In the genomic region with DNA sequence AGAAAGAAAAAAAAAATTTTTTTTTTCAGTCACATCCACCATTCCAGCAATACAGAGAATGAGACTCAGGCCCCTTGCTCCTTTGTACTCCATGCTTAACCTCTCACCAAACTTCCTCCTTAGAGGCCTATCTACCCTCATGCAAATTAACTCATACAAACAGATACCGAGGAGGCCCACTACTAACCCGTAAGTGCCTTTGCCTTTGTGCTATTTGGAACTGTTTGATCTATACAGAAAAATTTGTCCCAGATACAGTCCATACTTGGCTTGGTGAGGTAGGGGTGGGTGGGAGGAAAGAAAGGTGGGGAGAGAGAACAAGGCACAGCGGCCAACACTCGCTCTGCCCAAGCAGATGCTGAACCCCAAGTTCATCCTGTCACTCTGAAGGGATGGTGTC, we compare ENCODE assay signal across 10 cellular contexts.
DNase-seq lines count a peak whose midpoint lies in the region; ATAC-seq, FAIRE-seq and TF ChIP-seq lines count a peak whose summit lies in the region.
"Had no signal": no experiment of that assay in that cellular context is flagged by ENCODE, and none has a peak within 500 bp of the region (broad histone marks: within the 10 kb centered on the region; RNA-seq: fewer than 3 reads in every experiment).

No MANE protein-coding gene starts in this region.

- in situ Hi-C loops in IMR-90 (cut with MboI; ENCODE audit: low sequenced_read_pairs) = no loop called here

- H2AFZ ChIP-seq in IMR-90 (replicated peaks; ENCODE audit: low read length, poor library complexity) = peak overlapping the region; percentile 1
- H2AFZ ChIP-seq in keratinocyte (ENCODE audit: control insufficient read depth, low read length) = no peak overlapping the region

- POLR2A ChIA-PET in IMR-90 (lab: Charles Lee; ENCODE audit: unreplicated experiment) = no interaction called here
- POLR2A ChIA-PET in HEK293T (lab: Yijun Ruan, JAX) = no interaction called here

- peak overlapping the region; percentile 100 for H2BK120ac ChIP-seq in IMR-90 (ENCODE audit: low read depth, low read length)

- peak overlapping the region; percentile 38 for H3K4me2 ChIP-seq in IMR-90 (ENCODE audit: low read depth, low read length)
- H3K4me2 ChIP-seq in keratinocyte (ENCODE audit: control insufficient read depth, extremely low read depth, insufficient read depth, low read depth, low read length) = peak overlapping the region; percentile 49

- intact Hi-C loops in IMR-90 (cut with micrococcal nuclease) (loop anchor here (1.0 to 2.0 kb wide), 2 partner anchors 57 to 87 kb away; a partner anchor contains a TSS), posterior cingulate gyrus (cut with DNase I) (no loop called here), kidney (cut with DNase I) (no loop called here)

- WGBS in IMR-90 (ENCODE audit: extremely low coverage in 2 of 2, insufficient read length in 1 of 2), 2 experiments = 75% methylated on average over 2 of the region's 4 CpGs; no CpG with 5 or more reads in 1 of the 2 experiments

- peak overlapping the region; percentile 99 for H4K91ac ChIP-seq in IMR-90 (ENCODE audit: insufficient read depth, low read depth, low read length)

- H3K9ac ChIP-seq in IMR-90 (ENCODE audit: low read depth, low read length) (peak overlapping the region; percentile 26), keratinocyte (ENCODE audit: control insufficient read depth, extremely low read depth, insufficient read depth, low read length) (peak overlapping the region; percentile 74), kidney (ENCODE audit: low read length in 2 of 2) (no peak overlapping the region)

- peak overlapping the region; percentile 100 for H3K4ac ChIP-seq in IMR-90 (ENCODE audit: low read depth, low read length)

- H3K79me1 ChIP-seq in IMR-90 (ENCODE audit: low read depth in 1 of 2, low read length in 2 of 2) = peaks cover 0 to 15% of the 10 kb centered on the region in 2 experiments; a peak in 1 of 4 replicates

- H4K20me1 ChIP-seq in IMR-90 (ENCODE audit: insufficient read depth, low read length) (no peaks in the 10 kb centered on the region), keratinocyte (ENCODE audit: control insufficient read depth, extremely low read depth, insufficient read depth, low read length) (no peaks in the 10 kb centered on the region)

- DNase-seq in GM12865 (ENCODE audit: low read depth) (peak; percentile 80), IMR-90 (no peak), keratinocyte (ENCODE audit: low read depth, low spot score) (no peak), HEK293T (ENCODE audit: extremely low spot score) (no peak), posterior cingulate gyrus (no peak), kidney (no peak)
- no peak for DNase-seq in activated CD4-positive, alpha-beta T cell treated with anti-CD3 and anti-CD28 coated beads for 4 hours
- DNase-seq: DMS 273 treated with DMSO at 0.1 percent for 48 hours had no signal

- BruUV-seq in IMR-90 (replicated peaks; lab: Mats Ljungman, UMichigan) = no TSS peak

- TF ChIP-seq POLR2A in IMR-90 (IDR thresholded peaks at IDR 0.05; ENCODE audit: low read depth, low read length) = no peak

- peak overlapping the region; percentile 88 for H2BK20ac ChIP-seq in IMR-90 (ENCODE audit: low read depth, low read length)

- peak overlapping the region; percentile 97 for H3K23ac ChIP-seq in IMR-90 (ENCODE audit: low read depth, low read length)

- no peak for TF ChIP-seq RAD21 in IMR-90 (IDR thresholded peaks at IDR 0.05; ENCODE audit: low read length)

- H3K36me3 ChIP-seq in IMR-90 (ENCODE audit: control insufficient read depth, insufficient read depth, low read length) = no peaks in the 10 kb centered on the region
- H3K36me3 ChIP-seq in keratinocyte (ENCODE audit: control insufficient read depth in 2 of 2, extremely low read depth in 1 of 2, insufficient read depth in 2 of 2, low read length in 2 of 2) = no peaks in the 10 kb centered on the region
- H3K36me3 ChIP-seq in kidney (ENCODE audit: control insufficient read depth in 1 of 2, insufficient read depth in 2 of 2, low read length in 2 of 2) = no peaks in the 10 kb centered on the region

- H4K5ac ChIP-seq in IMR-90 (ENCODE audit: low read depth, low read length) = peak overlapping the region; percentile 63

- peak overlapping the region; percentile 30; the same call in 1 of the 2 replicates for H3K56ac ChIP-seq in IMR-90 (ENCODE audit: extremely low read depth, insufficient read depth, low read length)

- peak overlapping the region; percentile 59 for H2AK9ac ChIP-seq in IMR-90 (replicated peaks; ENCODE audit: low read depth, low read length, poor library complexity)

- H3K27ac ChIP-seq in IMR-90 (ENCODE audit: insufficient read depth, low read length) (peak overlapping the region; percentile 77), keratinocyte (ENCODE audit: control insufficient read depth, insufficient read depth, low read length) (peak overlapping the region; percentile 95), kidney (ENCODE audit: low read depth in 2 of 2, low read length in 2 of 2) (no peak overlapping the region)

- H2BK15ac ChIP-seq in IMR-90 (ENCODE audit: low read depth, low read length) = peak overlapping the region; percentile 92

- no peaks in the 10 kb centered on the region for H3K9me3 ChIP-seq in IMR-90 (ENCODE audit: control insufficient read depth, insufficient read depth, low read length)
- no peaks in the 10 kb centered on the region for H3K9me3 ChIP-seq in keratinocyte (ENCODE audit: control insufficient read depth, low read depth, low read length)
- no peaks in the 10 kb centered on the region for H3K9me3 ChIP-seq in kidney (ENCODE audit: control insufficient read depth in 1 of 2, low read length in 2 of 2)

- H3K27me3 ChIP-seq in IMR-90 (ENCODE audit: control insufficient read depth, insufficient read depth, low read length) (no peaks in the 10 kb centered on the region), keratinocyte (ENCODE audit: control insufficient read depth, extremely low read depth, insufficient read depth, low read length) (no peaks in the 10 kb centered on the region)

- H3K4me1 ChIP-seq in IMR-90 (ENCODE audit: control insufficient read depth, insufficient read depth, low read length) = peaks cover 32% of the 10 kb centered on the region
- H3K4me1 ChIP-seq in keratinocyte (ENCODE audit: control insufficient read depth, extremely low read depth, insufficient read depth, low read length) = peaks cover 56% of the 10 kb centered on the region
- no peaks in the 10 kb centered on the region for H3K4me1 ChIP-seq in kidney (ENCODE audit: control insufficient read depth in 1 of 2, insufficient read depth in 1 of 2, low read depth in 1 of 2, low read length in 2 of 2)

- H3K14ac ChIP-seq in IMR-90 (replicated peaks; ENCODE audit: low read depth, low read length) = peak overlapping the region; percentile 96

- dilution Hi-C loops in IMR-90 (cut with HindIII; ENCODE audit: low sequenced_read_pairs, unreplicated experiment) (no loop called here), keratinocyte (cut with MboI; ENCODE audit: extremely low pct_ligation_motif_present, low sequenced_read_pairs) (loop anchor here (5.0 kb wide), 1 partner anchor 68 kb away; no protein-coding TSS in a partner anchor)

- H3K4me3 ChIP-seq in GM12865 (ENCODE audit: low read depth, low read length) (peak overlapping the region; percentile 49), IMR-90 (ENCODE audit: insufficient read depth, low read depth, low read length) (no peak overlapping the region), keratinocyte (ENCODE audit: control insufficient read depth in 2 of 3, extremely low read depth in 1 of 3, insufficient read depth in 2 of 3, low read depth in 1 of 3, low read length in 3 of 3) (peak overlapping the region in 1 of 3 experiments; percentile 4), kidney (ENCODE audit: low read length in 2 of 2) (no peak overlapping the region)
- H3K4me3 ChIP-seq: lung had no signal

- ATAC-seq in GM21528 (IDR thresholded peaks at IDR 0.05; ENCODE audit: low FRiP score, unreplicated experiment) (peak; percentile 43), IMR-90 (ENCODE audit: low read depth) (peak; percentile 1; the same call in 1 of the 2 replicates)

- no peaks in the 10 kb centered on the region for H3K79me2 ChIP-seq in keratinocyte (ENCODE audit: control insufficient read depth, insufficient read depth, low read length)

- peak overlapping the region; percentile 76 for H3K18ac ChIP-seq in IMR-90 (ENCODE audit: low read depth, low read length)

- peak overlapping the region; percentile 37 to 95 for H4K8ac ChIP-seq in IMR-90 (ENCODE audit: low read depth in 2 of 2, low read length in 2 of 2)

- no peak for FAIRE-seq in keratinocyte (lab: Jason Lieb, UNC)
- FAIRE-seq in kidney (lab: Jason Lieb, UNC) = no peak

- peaks cover 40% of the 10 kb centered on the region for H3K9me1 ChIP-seq in IMR-90 (ENCODE audit: insufficient read depth, low read length)
- peaks cover 2% of the 10 kb centered on the region for H3K9me1 ChIP-seq in keratinocyte (ENCODE audit: control insufficient read depth, extremely low read depth, insufficient read depth, low read length)

- H2AK5ac ChIP-seq in IMR-90 (ENCODE audit: low read depth, low read length) = peak overlapping the region; percentile 95

- CTCF ChIA-PET in IMR-90 (lab: Yijun Ruan, JAX) = no interaction called here
- CTCF ChIA-PET in HEK293T (lab: Yijun Ruan, JAX) = no interaction called here

- TF ChIP-seq CTCF in GM12865 (IDR thresholded peaks at IDR 0.05; ENCODE audit: insufficient read depth, low read depth, low read length, missing control alignments) (no peak), IMR-90 (conservative IDR thresholded peaks at IDR 0.05; ENCODE audit: low read depth, low read length) (no peak), keratinocyte (optimal IDR thresholded peaks at IDR 0.05 in 1 of 3, IDR thresholded peaks at IDR 0.05 in 1 of 3, conservative IDR thresholded peaks at IDR 0.05 in 1 of 3; ENCODE audit: extremely low read depth in 1 of 3, insufficient read depth in 2 of 3, low read length in 3 of 3) (no peak), kidney (IDR thresholded peaks at IDR 0.05; ENCODE audit: borderline replicate concordance, extremely low read depth, insufficient read depth) (no peak)

- peak overlapping the region; percentile 99 for H2BK5ac ChIP-seq in IMR-90 (ENCODE audit: low read depth, low read length, poor library complexity, severe bottlenecking)

TF ChIP-seq in IMR-90, 13 proteins besides CTCF, POLR2A, EP300 and RAD21 (continues in another document):
- TF ChIP-seq CHD1 (IDR thresholded peaks at IDR 0.05; ENCODE audit: low read depth, low read length) (no peak), BHLHE40 (IDR thresholded peaks at IDR 0.05; ENCODE audit: low read depth, low read length) (no peak), RCOR1 (IDR thresholded peaks at IDR 0.05; ENCODE audit: insufficient replicate concordance, low read length) (no peak)

TF ChIP-seq in HEK293T, 16 proteins besides CTCF, POLR2A, EP300 and RAD21:
- TF ChIP-seq SP1 (IDR thresholded peaks at IDR 0.05) (no peak), SUZ12 (IDR thresholded peaks at IDR 0.05) (no peak), ELF4 (IDR thresholded peaks at IDR 0.05) (no peak), ZNF384 (IDR thresholded peaks at IDR 0.05) (no peak), NFRKB (IDR thresholded peaks at IDR 0.05) (no peak), TARDBP (IDR thresholded peaks at IDR 0.05) (no peak), FOXM1 (IDR thresholded peaks at IDR 0.05; ENCODE audit: borderline replicate concordance) (no peak), ARNT (IDR thresholded peaks at IDR 0.05) (no peak)
TF ChIP-seq in HEK293T: peak in this region for 0.

Comparison
In these comparisons a context has a peak if more than half of its experiments do, and no peak if none do; other contexts are left out.
1. H3K27ac ChIP-seq: peak in IMR-90 (single experiment) and keratinocyte (single experiment); none in kidney (0 of 2).
2. H3K9ac ChIP-seq: peak in IMR-90 (single experiment) and keratinocyte (single experiment); none in kidney (0 of 2).